Comparison of ENCODE assay signal across 3 cellular contexts in genomic region chr9:130942084-130942483, GRCh38.
TF ChIP-seq lines count a peak whose summit lies in the region.

No MANE protein-coding gene starts in this region.

TF ChIP-seq in HEK293, 187 proteins besides CTCF, POLR2A, EP300 and RAD21:
- 0 out of 2 replicates have a peak, but pooled peaks have one; percentile 22 for TF ChIP-seq SCRT1 (tag by site-specific recombination; IDR thresholded peaks at IDR 0.05; ENCODE audit: borderline replicate concordance)
- TF ChIP-seq SCRT2 (tag by site-specific recombination; IDR thresholded peaks at IDR 0.05) = peak; percentile 81
- no peak for TF ChIP-seq GLI2 (tag by site-specific recombination; IDR thresholded peaks at IDR 0.05; ENCODE audit: borderline replicate concordance, low read depth)
- TF ChIP-seq ZNF555 (tag by site-specific recombination; conservative IDR thresholded peaks at IDR 0.05) = no peak
- no peak for TF ChIP-seq PRDM6 (tag by site-specific recombination; IDR thresholded peaks at IDR 0.05)
- TF ChIP-seq ZNF777 (tag by site-specific recombination; IDR thresholded peaks at IDR 0.05; ENCODE audit: borderline replicate concordance) = no peak
- 0 out of 2 replicates have a peak, but pooled peaks have one; percentile 4 for TF ChIP-seq ZNF10 (tag by site-specific recombination; IDR thresholded peaks at IDR 0.05)

TF ChIP-seq in K562, 482 proteins besides CTCF, POLR2A, EP300 and RAD21:
- no peak for TF ChIP-seq CEBPG (CRISPR knock-in tag; IDR thresholded peaks at IDR 0.05)
- TF ChIP-seq CEBPG (tag; conservative IDR thresholded peaks at IDR 0.05 in 1 of 2, IDR thresholded peaks at IDR 0.05 in 1 of 2) = no peak
- TF ChIP-seq, protein P1, sequence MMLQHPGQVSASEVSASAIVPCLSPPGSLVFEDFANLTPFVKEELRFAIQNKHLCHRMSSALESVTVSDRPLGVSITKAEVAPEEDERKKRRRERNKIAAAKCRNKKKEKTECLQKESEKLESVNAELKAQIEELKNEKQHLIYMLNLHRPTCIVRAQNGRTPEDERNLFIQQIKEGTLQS (IDR thresholded peaks at IDR 0.05) = no peak
- TF ChIP-seq, protein P1 (CRISPR knock-in tag; conservative IDR thresholded peaks at IDR 0.05) = 0 out of 2 replicates have a peak, but pooled peaks have one; percentile 11
TF ChIP-seq in K562: peak in this region for 1.

TF ChIP-seq in H1, 55 proteins besides CTCF, POLR2A, EP300 and RAD21:
- TF ChIP-seq SP4 (IDR thresholded peaks at IDR 0.05; ENCODE audit: low read length) (no peak), EZH2 (IDR thresholded peaks at IDR 0.05; ENCODE audit: low read depth, low read length, severe bottlenecking) (no peak), HDAC6 (IDR thresholded peaks at IDR 0.05; ENCODE audit: low read depth, low read length) (no peak), YY1 (IDR thresholded peaks at IDR 0.05; ENCODE audit: low read depth, low read length) (no peak), RXRA (IDR thresholded peaks at IDR 0.05; ENCODE audit: insufficient read depth, low read depth, low read length) (no peak), POLR2AphosphoS5 (IDR thresholded peaks at IDR 0.05; ENCODE audit: low read depth, low read length) (no peak), RFX5 (IDR thresholded peaks at IDR 0.05; ENCODE audit: borderline replicate concordance, low read depth, low read length) (no peak), KDM1A (IDR thresholded peaks at IDR 0.05; ENCODE audit: borderline replicate concordance, low read length) (no peak)
- TF ChIP-seq, protein P1 (IDR thresholded peaks at IDR 0.05; ENCODE audit: insufficient read depth, low read depth, low read length) = no peak
TF ChIP-seq in H1: peak in this region for 0.
